5 cellular contexts compared by ENCODE assay signal in genomic region chr5:2708132-2708531, GRCh38. TPM values are rescaled to one million over a fixed set of nuclear protein-coding genes. Genes with fewer than 3 reads are reported as not detected.
"Had no signal": no experiment of that assay in that cellular context is flagged by ENCODE, and none has a peak within 500 bp of the region (broad histone marks: within the 10 kb centered on the region; RNA-seq: fewer than 3 reads in every experiment).

No MANE protein-coding gene starts in this region.

- H2AFZ ChIP-seq: GM23338 had no signal

- H3K4me3 ChIP-seq: GM23338, K562 had no signal

- H3K27ac Mint-ChIP-seq: GM23338, H9 had no signal

- H3K4me2 ChIP-seq: GM23338 had no signal

- DNase-seq: H9, HCEC 1CT, IMR-90 had no signal

- H3K9me3 Mint-ChIP-seq: GM23338, H9 had no signal

- H3K4me3 Mint-ChIP-seq: GM23338, H9 had no signal

- ATAC-seq: GM23338, K562 had no signal

RNA-seq across cellular contexts. Expression of gene IRX2, which starts 43.3 kb away (rescaled TPM):
- polyA plus RNA-seq: K562 had no signal
